ENCODE assay signal across 18 cellular contexts in genomic region chr3:150754896-150755295, GRCh38. TPM values are rescaled to one million over a fixed set of nuclear protein-coding genes. Genes with fewer than 3 reads are reported as not detected.
"Had no signal": no experiment of that assay in that cellular context is flagged by ENCODE, and none has a peak within 500 bp of the region (broad histone marks: within the 10 kb centered on the region; RNA-seq: fewer than 3 reads in every experiment).

No MANE protein-coding gene starts in this region.

- H3K27me3 Mint-ChIP-seq: central memory CD8-positive, alpha-beta T cell; memory B cell; naive thymus-derived CD8-positive, alpha-beta T cell had no signal

- ATAC-seq: foreskin keratinocyte; naive thymus-derived CD8-positive, alpha-beta T cell; SK-N-SH treated with all-trans-retinoic acid at 6 μM for 48 hours had no signal

- H3K4me3 Mint-ChIP-seq: central memory CD8-positive, alpha-beta T cell; memory B cell; naive thymus-derived CD8-positive, alpha-beta T cell had no signal

- H3K27ac Mint-ChIP-seq: memory B cell had no signal

- H3K9ac ChIP-seq: parathyroid adenoma had no signal

- H3K4me3 ChIP-seq: left ventricle myocardium inferior, tibial artery had no signal

- H3K27me3 ChIP-seq: brain microvascular endothelial cell, foreskin keratinocyte, tibial artery had no signal

- H3K36me3 ChIP-seq: brain microvascular endothelial cell, tibial artery had no signal

- H3K9me3 ChIP-seq: left ventricle myocardium inferior, tibial artery had no signal

- DNase-seq: activated CD4-positive, alpha-beta T cell treated with anti-CD3 and anti-CD28 coated beads for 48 hours; activated naive CD4-positive, alpha-beta T cell treated with anti-CD3 and anti-CD28 coated beads, Interleukin-2, amount 50 U/mL, for 16 hours; anterior cingulate cortex; brain microvascular endothelial cell; cortex of kidney; effector CD4-positive, alpha-beta T cell; foreskin keratinocyte; left ventricle myocardium inferior; naive thymus-derived CD8-positive, alpha-beta T cell; SHP77 treated with DMSO at 0.1 percent for 48 hours; stimulated activated CD4-positive, alpha-beta T cell treated with anti-CD3 and anti-CD28 coated beads, Interleukin-1b, Interleukin-23, amount 100 ng/mL, for 48 hours; tibial artery had no signal

- H3K27ac ChIP-seq: brain microvascular endothelial cell, foreskin keratinocyte, left ventricle myocardium inferior, parathyroid adenoma had no signal

- H3K9me3 Mint-ChIP-seq: central memory CD8-positive, alpha-beta T cell; memory B cell; naive thymus-derived CD8-positive, alpha-beta T cell had no signal

RNA-seq across cellular contexts. Expression of gene ERICH6, which starts 51.2 kb away (rescaled TPM):
- total RNA-seq: foreskin keratinocyte; kidney epithelial cell; naive thymus-derived CD8-positive, alpha-beta T cell; T-helper 1 cell treated with Interleukin-12 subunit alpha and Interleukin-12 subunit beta and Interleukin-4 antibody, amounts not matched to agents 30 ng/mL and 1 ng/mL, for 36 hours had no signal
